In genomic region chr1:165034136-165034535, GRCh38 we compare ENCODE assay signal across 1 cellular context.
TF ChIP-seq lines count a peak whose summit lies in the region.

No MANE protein-coding gene starts in this region.

TF ChIP-seq in GM23338, 12 proteins besides CTCF, POLR2A, EP300 and RAD21 (continued from another document):
- TF ChIP-seq ZNF462 (CRISPR knock-in tag; IDR thresholded peaks at IDR 0.05) = no peak
